Comparison of ENCODE assay signal across 9 cellular contexts in the genomic region with DNA sequence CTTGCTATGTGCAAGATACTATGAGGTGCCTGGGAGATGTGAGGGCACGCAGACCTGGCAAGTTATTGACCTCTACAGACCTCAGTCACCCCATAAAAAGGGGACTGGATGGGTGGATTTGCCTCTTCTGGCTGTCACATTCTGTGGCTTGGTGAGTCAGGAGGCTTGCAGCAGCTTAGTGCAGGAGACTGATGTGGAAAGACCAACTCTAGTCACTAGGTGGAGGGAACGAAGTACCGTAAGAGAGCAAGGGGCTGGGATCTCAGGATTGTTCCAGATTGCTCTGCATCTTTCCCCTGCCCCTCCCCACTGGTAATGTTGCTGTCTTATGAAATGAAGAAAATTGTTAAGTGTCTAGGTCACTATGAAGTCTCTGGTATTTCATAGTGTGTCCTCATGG. TPM values are rescaled to one million over a fixed set of nuclear protein-coding genes. Genes with fewer than 3 reads are reported as not detected.
A peak's percentile ranks its signal among the peaks of the same experiment; 100 is the strongest.
DNase-seq lines count a peak whose midpoint lies in the region; ATAC-seq and TF ChIP-seq lines count a peak whose summit lies in the region.
"Had no signal": no experiment of that assay in that cellular context is flagged by ENCODE, and none has a peak within 500 bp of the region (broad histone marks: within the 10 kb centered on the region; RNA-seq: fewer than 3 reads in every experiment).

No MANE protein-coding gene starts in this region.

- H3K27me3 ChIP-seq in gastroesophageal sphincter (no peaks in the 10 kb centered on the region), suprapubic skin (no peaks in the 10 kb centered on the region)

- peaks cover 2 to 61% (median 26%) of the 10 kb centered on the region in 3 donors for H3K4me1 ChIP-seq in gastroesophageal sphincter
- peaks cover 41% of the 10 kb centered on the region for H3K4me1 ChIP-seq in suprapubic skin

- 17 to 37% methylated on average over 2 to 3 of the region's 3 CpGs for WGBS in gastroesophageal sphincter (ENCODE audit: low coverage in 1 of 2), 2 donors
- WGBS in suprapubic skin = 53% methylated on average over 3 of the region's 3 CpGs

- H3K4me3 Mint-ChIP-seq in activated CD8-positive, alpha-beta memory T cell treated with anti-CD3 and anti-CD28 coated beads, Interleukin-2, amount 10 ng/mL, durations not matched to agents 7 days and 5 days = no peak overlapping the region
- no peak overlapping the region for H3K4me3 Mint-ChIP-seq in activated CD4-positive, alpha-beta memory T cell treated with anti-CD3 and anti-CD28 coated beads, Interleukin-2, amount 10 ng/mL, durations not matched to agents 7 days and 5 days

- H3K4me1 Mint-ChIP-seq in activated CD8-positive, alpha-beta memory T cell treated with anti-CD3 and anti-CD28 coated beads, Interleukin-2, amount 10 ng/mL, durations not matched to agents 7 days and 5 days = peaks cover 45% of the 10 kb centered on the region
- peaks cover 47% of the 10 kb centered on the region for H3K4me1 Mint-ChIP-seq in activated CD4-positive, alpha-beta memory T cell treated with anti-CD3 and anti-CD28 coated beads, Interleukin-2, amount 10 ng/mL, durations not matched to agents 7 days and 5 days

- H3K27ac ChIP-seq in gastroesophageal sphincter = peak overlapping the region in 3 of 4 donors; percentile 68 to 98 (median 93)
- peak overlapping the region; percentile 10 for H3K27ac ChIP-seq in suprapubic skin

- no peak for TF ChIP-seq EP300 in gastroesophageal sphincter (IDR thresholded peaks at IDR 0.05)
- TF ChIP-seq EP300 in suprapubic skin (IDR thresholded peaks at IDR 0.05) = no peak

- no peaks in the 10 kb centered on the region for H3K27me3 Mint-ChIP-seq in activated CD8-positive, alpha-beta memory T cell treated with anti-CD3 and anti-CD28 coated beads, Interleukin-2, amount 10 ng/mL, durations not matched to agents 7 days and 5 days
- no peaks in the 10 kb centered on the region for H3K27me3 Mint-ChIP-seq in activated CD4-positive, alpha-beta memory T cell treated with anti-CD3 and anti-CD28 coated beads, Interleukin-2, amount 10 ng/mL, durations not matched to agents 7 days and 5 days
- H3K27me3 Mint-ChIP-seq: naive B cell had no signal

- TF ChIP-seq CTCF in gastroesophageal sphincter (IDR thresholded peaks at IDR 0.05) = no peak
- no peak for TF ChIP-seq CTCF in suprapubic skin (IDR thresholded peaks at IDR 0.05)

- H3K4me3 ChIP-seq in gastroesophageal sphincter (no peak overlapping the region), suprapubic skin (no peak overlapping the region)

- no peaks in the 10 kb centered on the region for H3K9me3 Mint-ChIP-seq in activated CD8-positive, alpha-beta memory T cell treated with anti-CD3 and anti-CD28 coated beads, Interleukin-2, amount 10 ng/mL, durations not matched to agents 7 days and 5 days (ENCODE audit: low read depth)
- H3K9me3 Mint-ChIP-seq in activated CD4-positive, alpha-beta memory T cell treated with anti-CD3 and anti-CD28 coated beads, Interleukin-2, amount 10 ng/mL, durations not matched to agents 7 days and 5 days = no peaks in the 10 kb centered on the region
- H3K9me3 Mint-ChIP-seq: naive B cell had no signal

- CTCF ChIA-PET in activated CD8-positive, alpha-beta memory T cell treated with anti-CD3 and anti-CD28 coated beads, Interleukin-2, amount 10 ng/mL, durations not matched to agents 7 days and 5 days (lab: Charles Lee) = interaction anchor here (0.5 to 0.7 kb wide), 2 partner anchors 9 to 254 kb away, joined by 3 read pairs; no protein-coding TSS in a partner anchor
- CTCF ChIA-PET in activated CD4-positive, alpha-beta memory T cell treated with anti-CD3 and anti-CD28 coated beads, Interleukin-2, amount 10 ng/mL, durations not matched to agents 7 days and 5 days (lab: Charles Lee) = interaction anchor here (1.1 kb wide), 1 partner anchor 33 kb away, joined by 4 read pairs; no protein-coding TSS in a partner anchor

- peaks cover 22% of the 10 kb centered on the region for H3K36me3 Mint-ChIP-seq in activated CD8-positive, alpha-beta memory T cell treated with anti-CD3 and anti-CD28 coated beads, Interleukin-2, amount 10 ng/mL, durations not matched to agents 7 days and 5 days
- peaks cover 45% of the 10 kb centered on the region for H3K36me3 Mint-ChIP-seq in activated CD4-positive, alpha-beta memory T cell treated with anti-CD3 and anti-CD28 coated beads, Interleukin-2, amount 10 ng/mL, durations not matched to agents 7 days and 5 days (ENCODE audit: low read depth)

- no peak for ATAC-seq in activated CD8-positive, alpha-beta memory T cell treated with anti-CD3 and anti-CD28 coated beads, Interleukin-2, amount 10 ng/mL, durations not matched to agents 7 days and 5 days
- ATAC-seq in gastroesophageal sphincter = peak; percentile 30
- no peak for ATAC-seq in HG03139 (IDR thresholded peaks at IDR 0.05; ENCODE audit: unreplicated experiment)
- ATAC-seq in GM18519 (IDR thresholded peaks at IDR 0.05; ENCODE audit: low FRiP score, unreplicated experiment) = no peak
- no peak for ATAC-seq in GM19467 (IDR thresholded peaks at IDR 0.05; ENCODE audit: unreplicated experiment)

- no peak for TF ChIP-seq POLR2A in gastroesophageal sphincter (IDR thresholded peaks at IDR 0.05)
- TF ChIP-seq POLR2A in suprapubic skin (IDR thresholded peaks at IDR 0.05) = no peak

- peak overlapping the region; percentile 27 for H3K27ac Mint-ChIP-seq in activated CD8-positive, alpha-beta memory T cell treated with anti-CD3 and anti-CD28 coated beads, Interleukin-2, amount 10 ng/mL, durations not matched to agents 7 days and 5 days
- peak overlapping the region; percentile 71 for H3K27ac Mint-ChIP-seq in activated CD4-positive, alpha-beta memory T cell treated with anti-CD3 and anti-CD28 coated beads, Interleukin-2, amount 10 ng/mL, durations not matched to agents 7 days and 5 days

- H3K9me3 ChIP-seq in gastroesophageal sphincter = no peaks in the 10 kb centered on the region
- H3K9me3 ChIP-seq in suprapubic skin = no peaks in the 10 kb centered on the region

- H3K36me3 ChIP-seq in gastroesophageal sphincter (peaks cover 0 to 24% of the 10 kb centered on the region in 2 donors), suprapubic skin (peaks cover 11% of the 10 kb centered on the region)

- POLR2A ChIA-PET in activated CD4-positive, alpha-beta memory T cell treated with anti-CD3 and anti-CD28 coated beads, Interleukin-2, amount 10 ng/mL, durations not matched to agents 7 days and 5 days (lab: Charles Lee) = interaction anchor here (3.8 kb wide), 1 partner anchor 10 kb away, joined by 18 read pairs; no protein-coding TSS in a partner anchor

- no peak for DNase-seq in activated CD8-positive, alpha-beta memory T cell treated with anti-CD3 and anti-CD28 coated beads, Interleukin-2, amount 10 ng/mL, durations not matched to agents 7 days and 5 days
- DNase-seq in activated CD8-positive, alpha-beta memory T cell treated with anti-CD3 and anti-CD28 coated beads, Interleukin-2, amount 50 U/mL, for 4 hours = no peak
- peak; percentile 19 for DNase-seq in activated CD4-positive, alpha-beta memory T cell treated with anti-CD3 and anti-CD28 coated beads, Interleukin-2, amount 10 ng/mL, durations not matched to agents 7 days and 5 days
- DNase-seq in suprapubic skin (ENCODE audit: low spot score in 2 of 2) = no peak
- DNase-seq: naive B cell had no signal

RNA-seq across cellular contexts. Expression of gene MAPRE1, which starts 3.3 kb away (rescaled TPM):
- 100 to 1,000 TPM; 114 to 149 TPM for total RNA-seq in activated CD8-positive, alpha-beta memory T cell treated with anti-CD3 and anti-CD28 coated beads, Interleukin-2, amount 10 ng/mL, durations not matched to agents 7 days and 5 days
- 100 to 1,000 TPM; 134 to 135 TPM for total RNA-seq in activated CD4-positive, alpha-beta memory T cell treated with anti-CD3 and anti-CD28 coated beads, Interleukin-2, amount 10 ng/mL, durations not matched to agents 7 days and 5 days
- total RNA-seq in gastroesophageal sphincter (100 to 1,000 TPM; 148 to 158 (median 150) TPM), suprapubic skin (10 to 100 TPM; 41.9 to 67.8 (median 53.2) TPM)

RNA-seq across cellular contexts. Expression of gene EFCAB8, which starts 35.6 kb away (rescaled TPM):
- 1 to 10 TPM in 1 of 2 experiments, under 1 TPM in 1; 0.30 to 1.1 TPM for total RNA-seq in activated CD8-positive, alpha-beta memory T cell treated with anti-CD3 and anti-CD28 coated beads, Interleukin-2, amount 10 ng/mL, durations not matched to agents 7 days and 5 days
- under 1 TPM; 0.25 to 0.55 TPM for total RNA-seq in activated CD4-positive, alpha-beta memory T cell treated with anti-CD3 and anti-CD28 coated beads, Interleukin-2, amount 10 ng/mL, durations not matched to agents 7 days and 5 days
- total RNA-seq in gastroesophageal sphincter (under 1 TPM in 2 of 4 donors, not detected in 2; 0.13 to 0.78 TPM), suprapubic skin (under 1 TPM in 2 of 4 donors, not detected in 2; 0.76 to 0.89 TPM)
